1 cellular context compared by ENCODE assay signal in genomic region chr4:1410491-1411325, GRCh38.
TF ChIP-seq lines count a peak whose summit lies in the region.

No MANE protein-coding gene starts in this region.

TF ChIP-seq in K562, 482 proteins besides CTCF, POLR2A, EP300 and RAD21 (continued from another document and continues in another):
- TF ChIP-seq NFE2 (IDR thresholded peaks at IDR 0.05; ENCODE audit: low read depth) (no peak), ZNF766 (CRISPR knock-in tag; conservative IDR thresholded peaks at IDR 0.05) (peak; percentile 96), SIN3A (IDR thresholded peaks at IDR 0.05; ENCODE audit: borderline replicate concordance in 2 of 2, control insufficient read depth in 1 of 2, low read depth in 2 of 2, low read length in 2 of 2) (peak; percentile 100), MXD1 (CRISPR knock-in tag; IDR thresholded peaks at IDR 0.05; ENCODE audit: borderline replicate concordance, poor library complexity, severe bottlenecking) (peak; percentile 93), TAL1 (IDR thresholded peaks at IDR 0.05) (no peak), IRF9 (tag; IDR thresholded peaks at IDR 0.05) (no peak), ZNF146 (CRISPR knock-in tag; IDR thresholded peaks at IDR 0.05; ENCODE audit: unreplicated experiment) (peak; percentile 97), STAT5B (CRISPR knock-in tag; IDR thresholded peaks at IDR 0.05) (no peak), ZBTB26 (CRISPR knock-in tag; IDR thresholded peaks at IDR 0.05) (no peak), CHD1 (IDR thresholded peaks at IDR 0.05; ENCODE audit: low read length) (no peak), ESRRA (IDR thresholded peaks at IDR 0.05; ENCODE audit: borderline replicate concordance, low read depth) (no peak), BCL6 (CRISPR knock-in tag; IDR thresholded peaks at IDR 0.05) (peak; percentile 80; the same call in 1 of the 2 replicates), RBM17 (IDR thresholded peaks at IDR 0.05; ENCODE audit: borderline replicate concordance, low read depth, low read length) (no peak), BHLHE40 (IDR thresholded peaks at IDR 0.05; ENCODE audit: low read length) (0 out of 2 replicates have a peak, but pooled peaks have one; percentile 41), ILF3 (IDR thresholded peaks at IDR 0.05; ENCODE audit: borderline replicate concordance) (no peak), COPS2 (conservative IDR thresholded peaks at IDR 0.05) (no peak), E2F5 (CRISPR knock-in tag; IDR thresholded peaks at IDR 0.05) (peak; percentile 100), RB1 (IDR thresholded peaks at IDR 0.05; ENCODE audit: low read depth) (peak; percentile 87), ARID3B (CRISPR knock-in tag; IDR thresholded peaks at IDR 0.05; ENCODE audit: borderline replicate concordance) (no peak; the same call in 1 of the 2 replicates), ZNF12 (CRISPR knock-in tag; IDR thresholded peaks at IDR 0.05) (peak; percentile 97), HOXB6 (CRISPR knock-in tag; IDR thresholded peaks at IDR 0.05; ENCODE audit: borderline replicate concordance) (no peak), ZNF318 (IDR thresholded peaks at IDR 0.05; ENCODE audit: borderline replicate concordance in 1 of 2, low read depth in 1 of 2) (no peak), NFRKB (IDR thresholded peaks at IDR 0.05; ENCODE audit: low read depth) (no peak), ZNF695 (CRISPR knock-in tag; IDR thresholded peaks at IDR 0.05) (no peak), TCF7L2 (IDR thresholded peaks at IDR 0.05; ENCODE audit: low read depth, low read length) (no peak), HBP1 (CRISPR knock-in tag; IDR thresholded peaks at IDR 0.05) (no peak), TRIM24 (IDR thresholded peaks at IDR 0.05) (peak in 1 of 2 experiments; percentile 31; a peak in 1 of 4 replicates), RFX1 (IDR thresholded peaks at IDR 0.05) (no peak), GTF2F1 (IDR thresholded peaks at IDR 0.05; ENCODE audit: low read depth, low read length) (no peak), MYNN (IDR thresholded peaks at IDR 0.05) (no peak), MYNN (CRISPR knock-in tag; IDR thresholded peaks at IDR 0.05) (peak; percentile 98), GATAD2A (IDR thresholded peaks at IDR 0.05) (no peak), CBFB (CRISPR knock-in tag; IDR thresholded peaks at IDR 0.05) (peak; percentile 98), USF1 (CRISPR knock-in tag; IDR thresholded peaks at IDR 0.05) (peak; percentile 82), TFAP4 (CRISPR knock-in tag; IDR thresholded peaks at IDR 0.05; ENCODE audit: borderline replicate concordance) (peak; percentile 98), MITF (IDR thresholded peaks at IDR 0.05) (no peak), MCM5 (IDR thresholded peaks at IDR 0.05; ENCODE audit: low read depth) (no peak), SMARCA5 (IDR thresholded peaks at IDR 0.05) (no peak), ZMIZ1 (IDR thresholded peaks at IDR 0.05; ENCODE audit: low read depth in 2 of 2, low read length in 2 of 2) (0 out of 4 replicates have a peak, but pooled peaks of 1 of the 2 experiments have one; percentile 30), RNF2 (IDR thresholded peaks at IDR 0.05) (no peak)
